In genomic region chr10:132223611-132224342, GRCh38 we compare ENCODE assay signal across 10 cellular contexts.
"Had no signal": no experiment of that assay in that cellular context is flagged by ENCODE, and none has a peak within 500 bp of the region (broad histone marks: within the 10 kb centered on the region; RNA-seq: fewer than 3 reads in every experiment).

No MANE protein-coding gene starts in this region.

- H3K27me3 Mint-ChIP-seq: memory B cell; natural killer cell treated with Interleukin-12 subunit alpha and Interleukin-12 subunit beta and Interleukin-15 and Interleukin-18, amount 100 ng/mL, for 72 hours; progenitor cell of endocrine pancreas; T-helper 17 cell had no signal

- H3K27me3 ChIP-seq: dorsolateral prefrontal cortex, right atrium auricular region, suprapubic skin had no signal

- H3K36me3 ChIP-seq: right atrium auricular region, suprapubic skin had no signal

- H3K9me3 Mint-ChIP-seq: memory B cell; natural killer cell treated with Interleukin-12 subunit alpha and Interleukin-12 subunit beta and Interleukin-15 and Interleukin-18, amount 100 ng/mL, for 72 hours had no signal

- H3K9me3 ChIP-seq: right atrium auricular region, suprapubic skin had no signal

- H3K27ac Mint-ChIP-seq: endodermal cell; memory B cell; natural killer cell treated with Interleukin-12 subunit alpha and Interleukin-12 subunit beta and Interleukin-15 and Interleukin-18, amount 100 ng/mL, for 72 hours; progenitor cell of endocrine pancreas; T-helper 17 cell had no signal

- H3K4me1 Mint-ChIP-seq: endodermal cell had no signal

- FAIRE-seq: small intestine, TTC549 had no signal

- H3K27ac ChIP-seq: right atrium auricular region, suprapubic skin had no signal

- H3K4me3 ChIP-seq: dorsolateral prefrontal cortex, right atrium auricular region, suprapubic skin had no signal

- H3K4me3 Mint-ChIP-seq: endodermal cell; memory B cell; natural killer cell treated with Interleukin-12 subunit alpha and Interleukin-12 subunit beta and Interleukin-15 and Interleukin-18, amount 100 ng/mL, for 72 hours; T-helper 17 cell had no signal
